Comparison of ENCODE assay signal across 34 cellular contexts in the genomic region with DNA sequence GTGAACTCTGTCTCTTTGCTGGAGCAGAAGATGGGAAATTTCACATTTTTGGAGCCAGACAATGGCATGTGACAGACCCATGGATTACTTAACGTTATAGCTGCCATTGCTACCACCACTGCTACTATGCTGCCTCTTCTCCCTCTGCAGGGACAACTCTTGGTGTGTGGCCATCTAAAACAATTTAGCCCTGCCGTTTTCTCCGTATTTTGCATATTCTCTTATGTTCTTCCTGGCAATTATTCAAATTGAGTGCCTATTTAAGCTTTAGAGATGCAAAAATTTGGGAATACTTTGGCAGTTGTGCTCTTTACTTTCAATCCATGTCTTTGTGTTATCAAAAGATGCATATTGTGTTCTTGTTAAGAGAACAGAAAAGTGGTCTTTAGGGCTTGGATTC. TPM values are rescaled to one million over a fixed set of nuclear protein-coding genes. Genes with fewer than 3 reads are reported as not detected.
"Had no signal": no experiment of that assay in that cellular context is flagged by ENCODE, and none has a peak within 500 bp of the region (broad histone marks: within the 10 kb centered on the region; RNA-seq: fewer than 3 reads in every experiment).

No MANE protein-coding gene starts in this region.

- H3K27ac ChIP-seq: brain microvascular endothelial cell, heart left ventricle, parathyroid adenoma, psoas muscle, sigmoid colon, suprapubic skin, tibial artery, upper lobe of right lung, VCaP had no signal

- H3K36me3 ChIP-seq: brain microvascular endothelial cell, heart left ventricle, sigmoid colon, suprapubic skin, tibial artery, upper lobe of right lung had no signal

- FAIRE-seq: astrocyte, endothelial cell of umbilical vein, kidney, small intestine, TTC549 had no signal

- H3K4me3 ChIP-seq: heart left ventricle, psoas muscle, sigmoid colon, suprapubic skin, tibial artery, upper lobe of right lung had no signal

- H3K27me3 ChIP-seq: brain microvascular endothelial cell, heart left ventricle, sigmoid colon, suprapubic skin, tibial artery, upper lobe of right lung had no signal

- ATAC-seq: activated CD4-positive, CD25-positive, alpha-beta regulatory T cell treated with anti-CD3 and anti-CD28 coated beads, Interleukin-2, amount 50 U/mL, for 24 hours; esophagus mucosa; heart left ventricle; left colon; naive thymus-derived CD4-positive, alpha-beta T cell; upper lobe of right lung had no signal

- DNase-seq: activated CD4-positive, alpha-beta memory T cell treated with anti-CD3 and anti-CD28 coated beads for 36 hours; activated CD4-positive, alpha-beta T cell treated with anti-CD3 and anti-CD28 coated beads for 48 hours; activated CD8-positive, alpha-beta memory T cell treated with anti-CD3 and anti-CD28 coated beads, Interleukin-2, amount 50 U/mL, for 4 hours; activated effector memory CD4-positive, alpha-beta T cell treated with anti-CD3 and anti-CD28 coated beads, Interleukin-2, amount 50 U/mL, for 16 hours; activated naive CD4-positive, alpha-beta T cell treated with anti-CD3 and anti-CD28 coated beads, Interleukin-2, amount 10 ng/mL, durations not matched to agents 7 days and 5 days; activated T-cell treated with anti-CD3 and anti-CD28 coated beads, Interleukin-2, amount 50 U/mL, for 1 hour; amniotic stem cell; brain microvascular endothelial cell; foreskin fibroblast; heart left ventricle; hypothalamus; immature natural killer cell; kidney; left colon; midbrain; naive thymus-derived CD4-positive, alpha-beta T cell; occipital lobe; psoas muscle; sigmoid colon; small intestine; stimulated activated naive CD4-positive, alpha-beta T cell; tibial artery; upper lobe of right lung had no signal

- H3K4me1 ChIP-seq: heart left ventricle, parathyroid adenoma, psoas muscle, sigmoid colon, suprapubic skin, tibial artery, upper lobe of right lung had no signal

- H3K79me2 ChIP-seq: parathyroid adenoma had no signal

- H3K9me3 ChIP-seq: psoas muscle, sigmoid colon, suprapubic skin, upper lobe of right lung had no signal

- H2AFZ ChIP-seq: parathyroid adenoma had no signal

- H3K9ac ChIP-seq: parathyroid adenoma had no signal

RNA-seq across cellular contexts. Expression of gene B3GALT1, which starts 17.7 kb away (rescaled TPM):
- total RNA-seq: activated CD4-positive, alpha-beta memory T cell treated with anti-CD3 and anti-CD28 coated beads for 36 hours; activated CD8-positive, alpha-beta memory T cell treated with anti-CD3 and anti-CD28 coated beads for 36 hours; activated T-helper 1 cell treated with anti-CD3 and anti-CD28 coated beads, Interleukin-12 subunit alpha, Interleukin-12 subunit beta, Interleukin-2, Interleukin-4 antibody, amounts not matched to agents 30 ng/mL and 10 ng/mL and 1 ng/mL, durations not matched to agents 14 hours and 24 hours and 36 hours; endothelial cell of umbilical vein; esophagus mucosa; naive thymus-derived CD4-positive, alpha-beta T cell; T-helper 1 cell treated with Interleukin-12 subunit alpha and Interleukin-12 subunit beta and Interleukin-4 antibody, amounts not matched to agents 30 ng/mL and 1 ng/mL, for 36 hours had no signal
- polyA plus RNA-seq: endothelial cell of umbilical vein; immature natural killer cell; naive thymus-derived CD4-positive, alpha-beta T cell had no signal
